8 cellular contexts compared by ENCODE assay signal in genomic region chr10:91409869-91410637, GRCh38. TPM values are rescaled to one million over a fixed set of nuclear protein-coding genes. Genes with fewer than 3 reads are reported as not detected.
A peak's percentile ranks its signal among the peaks of the same experiment; 100 is the strongest.
DNase-seq lines count a peak whose midpoint lies in the region; ATAC-seq and TF ChIP-seq lines count a peak whose summit lies in the region.

Gene HECTD2 (plus strand): TSS chr10:91410344. CDS start chr10:91410439, 95 bp downstream.

- H3K9me3 ChIP-seq in ES-I3 (ENCODE audit: control insufficient read depth, insufficient read depth, low read length) (no peaks in the 10 kb centered on the region), heart left ventricle (no peaks in the 10 kb centered on the region)

- TF ChIP-seq POLR2A in heart left ventricle (IDR thresholded peaks at IDR 0.05) = no peak

- WGBS in heart left ventricle, 4 donors = 0% methylated on average over 11 to 111 of the region's 111 CpGs

- peaks cover 24% of the 10 kb centered on the region for H3K4me1 Mint-ChIP-seq in type B pancreatic cell (ENCODE audit: unreplicated experiment)

- H3K4me1 ChIP-seq in ES-I3 (ENCODE audit: insufficient read depth, low read length) = peaks cover 8% of the 10 kb centered on the region
- H3K4me1 ChIP-seq in heart left ventricle = peaks cover 0 to 22% (median 8%) of the 10 kb centered on the region in 12 donors

- H3K27ac ChIP-seq in heart left ventricle = peak within 1 kb of the TSS; percentile 96 to 100 (median 99)

- H3K9me3 Mint-ChIP-seq in type B pancreatic cell = no peaks in the 10 kb centered on the region

- peak; percentile 37 for DNase-seq in SKM-1 (lab: John Stamatoyannopoulos, UW; ENCODE audit: unreplicated experiment)
- peak; percentile 52 for DNase-seq in activated naive CD8-positive, alpha-beta T cell treated with anti-CD3 and anti-CD28 coated beads, Interleukin-2, amount 50 U/mL, for 16 hours (ENCODE audit: low read depth, low spot score)
- DNase-seq in heart left ventricle = peak; percentile 83 to 92 (median 88)
- DNase-seq in posterior vena cava (ENCODE audit: low spot score) = peak; percentile 94
- DNase-seq in type B pancreatic cell (ENCODE audit: extremely low spot score, unreplicated experiment) = peak; percentile 87

- H3K27ac Mint-ChIP-seq in type B pancreatic cell = peak within 1 kb of the TSS; percentile 94

- no peaks in the 10 kb centered on the region for H3K27me3 ChIP-seq in heart left ventricle

- H3K36me3 ChIP-seq in ES-I3 (ENCODE audit: insufficient read depth, low read length) = no peaks in the 10 kb centered on the region
- no peaks in the 10 kb centered on the region for H3K36me3 ChIP-seq in heart left ventricle

- no peaks in the 10 kb centered on the region for H3K36me3 Mint-ChIP-seq in type B pancreatic cell

- intact Hi-C loops in heart left ventricle (cut with DNase I) = loop anchor here in 4 of 10 donors (5.0 to 10.0 kb wide), 2 partner anchors 222 to 225 kb away; partner anchors contain the start of gene PPP1R3C (in 4 of the 4)
- intact Hi-C loops in posterior vena cava (cut with DNase I) = no loop called here

- TF ChIP-seq EP300 in Ishikawa (IDR thresholded peaks at IDR 0.05; ENCODE audit: borderline replicate concordance) = no peak; the same call in none of the 2 replicates

- TF ChIP-seq RAD21 in Ishikawa (IDR thresholded peaks at IDR 0.05; ENCODE audit: low read depth) = peak; percentile 30; the same call in 1 of the 2 replicates

- no peaks in the 10 kb centered on the region for H3K27me3 Mint-ChIP-seq in type B pancreatic cell

- peak within 1 kb of the TSS; percentile 95 for H3K9ac ChIP-seq in ES-I3 (ENCODE audit: low read depth, low read length)

- TF ChIP-seq CTCF in heart left ventricle (IDR thresholded peaks at IDR 0.05) = peak in 10 of 12 donors; percentile 22 to 70 (median 46)
- TF ChIP-seq CTCF in type B pancreatic cell (conservative IDR thresholded peaks at IDR 0.05) = peak; percentile 67

- ATAC-seq in GM21619 (IDR thresholded peaks at IDR 0.05; ENCODE audit: unreplicated experiment) (peak; percentile 78), heart left ventricle (peak; percentile 33 to 90 (median 79))

- peak within 1 kb of the TSS; percentile 92 for H3K4me3 Mint-ChIP-seq in type B pancreatic cell

- peak within 1 kb of the TSS; percentile 67 to 99 (median 84) for H3K4me3 ChIP-seq in heart left ventricle

TF ChIP-seq in Ishikawa, 13 proteins besides CTCF, POLR2A, EP300 and RAD21:
- peak; percentile 82 for TF ChIP-seq TAF1 (IDR thresholded peaks at IDR 0.05; ENCODE audit: low read depth)
- TF ChIP-seq MAX (IDR thresholded peaks at IDR 0.05) = peak; percentile 43
- peak; percentile 92 for TF ChIP-seq YY1 (IDR thresholded peaks at IDR 0.05; ENCODE audit: low read depth)
- no peak for TF ChIP-seq CREB1 (IDR thresholded peaks at IDR 0.05; ENCODE audit: low read depth)
- peak; percentile 85 for TF ChIP-seq EGR1 (IDR thresholded peaks at IDR 0.05)

RNA-seq across cellular contexts. Expression of gene HECTD2, which starts in this region (rescaled TPM):
- total RNA-seq in heart left ventricle (1 to 10 TPM; 2.3 to 9.3 (median 4.4) TPM), posterior vena cava (10 to 100 TPM; 17.8 to 19.7 TPM), type B pancreatic cell (ENCODE audit: low replicate concordance) (6.3 and 18.2 TPM in 2 replicates)
- polyA plus RNA-seq in heart left ventricle = 1 to 10 TPM; 2.6 to 2.8 TPM

Comparison
In these comparisons a context has a peak if more than half of its experiments do, and no peak if none do; other contexts are left out.
1. Peak in every context shown above with its lines: DNase-seq, ATAC-seq, H3K4me3 ChIP-seq and H3K27ac ChIP-seq.
2. DNase-seq: peak in every context shown above with its lines; median percentile 94 in posterior vena cava; 88 in heart left ventricle; 87 in type B pancreatic cell; 52 in activated naive CD8-positive, alpha-beta T cell treated with anti-CD3 and anti-CD28 coated beads, Interleukin-2, amount 50 U/mL, for 16 hours; 37 in SKM-1.